8 cellular contexts compared by ENCODE assay signal in genomic region chr11:575996-576756, GRCh38. TPM values are rescaled to one million over a fixed set of nuclear protein-coding genes. Genes with fewer than 3 reads are reported as not detected.
DNase-seq lines count a peak whose midpoint lies in the region; ATAC-seq and TF ChIP-seq lines count a peak whose summit lies in the region.

Gene PHRF1 (plus strand): TSS chr11:576470. CDS start chr11:581513, 5,043 bp downstream.

- intact Hi-C loops in T-helper 1 cell treated with Interleukin-12 subunit alpha and Interleukin-12 subunit beta and Interleukin-4 antibody, amounts not matched to agents 30 ng/mL and 1 ng/mL, for 36 hours (cut with micrococcal nuclease): loop anchor here (1.0 to 5.0 kb wide), 10 partner anchors 8 to 339 kb away; partner anchors contain the start of genes DEAF1, LMNTD2, LRRC56 and PSMD13
- intact Hi-C loops in left cardiac atrium (cut with DNase I) (loop anchor here in 1 of 2 donors (5.0 kb wide), 1 partner anchor 36 kb away; no protein-coding TSS in a partner anchor), upper lobe of right lung (cut with DNase I) (no loop called here)

- H3K4me1 Mint-ChIP-seq in progenitor cell of endocrine pancreas (ENCODE audit: low read depth): peaks cover 41% of the 10 kb centered on the region

- H3K4me3 Mint-ChIP-seq in progenitor cell of endocrine pancreas (ENCODE audit: low read depth): peak within 1 kb of the TSS; percentile 96

- peak within 1 kb of the TSS; percentile 97 for H3K27ac ChIP-seq in upper lobe of right lung

- no peaks in the 10 kb centered on the region for H3K36me3 ChIP-seq in upper lobe of right lung

- no peaks in the 10 kb centered on the region for H3K9me3 ChIP-seq in upper lobe of right lung

- H3K9me3 Mint-ChIP-seq in progenitor cell of endocrine pancreas (ENCODE audit: low read depth): no peaks in the 10 kb centered on the region

- no peaks in the 10 kb centered on the region for H3K36me3 Mint-ChIP-seq in progenitor cell of endocrine pancreas (ENCODE audit: insufficient read depth)

- H3K27me3 ChIP-seq in upper lobe of right lung: no peaks in the 10 kb centered on the region

- DNase-seq in NCI-H1694 (lab: John Stamatoyannopoulos, UW) (peak; percentile 79), amniotic epithelial cell (ENCODE audit: low read depth) (peak; percentile 91), left cardiac atrium (peak; percentile 97), progenitor cell of endocrine pancreas (ENCODE audit: low spot score, unreplicated experiment) (peak; percentile 87), upper lobe of right lung (peak; percentile 99)

- peaks cover 17% of the 10 kb centered on the region for H3K27me3 Mint-ChIP-seq in progenitor cell of endocrine pancreas

- H3K27ac Mint-ChIP-seq in progenitor cell of endocrine pancreas: peak within 1 kb of the TSS; percentile 100

- TF ChIP-seq POLR2A in GM15510 (IDR thresholded peaks at IDR 0.05; ENCODE audit: borderline replicate concordance, extremely low read depth, insufficient read length): peak; percentile 82

- H3K4me1 ChIP-seq in upper lobe of right lung: peaks cover 32% of the 10 kb centered on the region

- H3K4me3 ChIP-seq in upper lobe of right lung: peak within 1 kb of the TSS; percentile 89

- TF ChIP-seq CTCF in progenitor cell of endocrine pancreas (IDR thresholded peaks at IDR 0.05; ENCODE audit: unreplicated experiment) (no peak), upper lobe of right lung (IDR thresholded peaks at IDR 0.05) (no peak)

- ATAC-seq in HG02884 (IDR thresholded peaks at IDR 0.05; ENCODE audit: unreplicated experiment) (peak; percentile 83), left cardiac atrium (peak; percentile 92 to 95), upper lobe of right lung (peak; percentile 91)

RNA-seq across cellular contexts. Expression of gene PHRF1, which starts in this region (rescaled TPM):
- 51.2 and 51.9 TPM in 2 replicates for total RNA-seq in T-helper 1 cell treated with Interleukin-12 subunit alpha and Interleukin-12 subunit beta and Interleukin-4 antibody, amounts not matched to agents 30 ng/mL and 1 ng/mL, for 36 hours
- total RNA-seq in left cardiac atrium (10 to 100 TPM; 17.3 to 21.5 TPM), progenitor cell of endocrine pancreas (44.4 and 44.9 TPM in 2 replicates), upper lobe of right lung (31.0 TPM)

Comparison
In these comparisons a context has a peak if more than half of its experiments do, and no peak if none do; other contexts are left out.
1. Peak in every context shown above with its lines: DNase-seq, ATAC-seq, H3K4me3 ChIP-seq and H3K27ac ChIP-seq.